8 cellular contexts compared by ENCODE assay signal in the genomic region with DNA sequence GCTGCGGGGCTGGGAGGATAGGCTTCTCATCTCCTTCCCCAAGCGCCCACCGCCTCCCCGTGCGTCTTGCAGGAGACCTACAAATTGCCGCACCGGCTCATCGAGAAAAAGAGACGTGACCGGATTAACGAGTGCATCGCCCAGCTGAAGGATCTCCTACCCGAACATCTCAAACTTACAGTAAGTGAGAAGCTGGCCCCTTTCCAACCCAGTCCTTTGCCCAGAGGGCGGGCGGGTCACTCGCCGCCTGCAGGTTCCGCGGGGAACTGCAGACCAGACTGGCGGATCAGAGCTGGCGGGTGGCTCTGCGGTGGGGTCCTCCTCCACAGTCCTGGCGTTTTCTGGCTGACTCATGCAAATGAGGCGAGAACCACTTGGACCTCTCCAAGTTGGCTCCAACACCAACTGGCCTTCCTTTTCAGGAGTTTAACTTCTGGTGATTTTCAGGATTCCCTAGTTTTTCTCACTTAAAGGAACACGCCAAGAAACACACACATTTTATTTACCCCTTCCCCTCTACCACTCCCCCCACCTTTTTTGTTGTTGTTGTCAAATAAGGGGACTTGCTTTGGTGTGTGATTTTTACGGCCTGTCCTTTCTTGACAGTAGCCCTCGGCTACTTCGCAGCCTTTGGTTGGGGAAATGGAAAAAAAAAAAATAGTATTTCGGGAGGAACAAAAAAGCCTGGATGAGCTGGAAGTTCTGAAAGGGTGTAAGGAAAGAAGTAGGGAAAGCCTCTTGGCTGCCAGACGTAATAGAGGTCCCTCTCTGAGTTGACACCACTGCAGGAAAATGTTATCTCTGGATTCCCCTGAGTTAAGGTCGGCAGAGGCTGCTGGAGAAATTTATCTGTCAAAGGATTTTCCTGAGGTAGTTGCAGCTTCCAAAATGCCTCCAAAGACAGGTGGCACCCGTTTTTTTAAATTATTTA. TPM values are rescaled to one million over a fixed set of nuclear protein-coding genes. Genes with fewer than 3 reads are reported as not detected.
DNase-seq lines count a peak whose midpoint lies in the region; ATAC-seq and TF ChIP-seq lines count a peak whose summit lies in the region.

No MANE protein-coding gene starts in this region.

- H3K9me3 ChIP-seq in SJSA1 (replicated peaks) (no peaks in the 10 kb centered on the region), neuronal stem cell (replicated peaks in 1 of 2; ENCODE audit: control insufficient read depth in 2 of 2, insufficient read depth in 1 of 2, low read depth in 1 of 2, low read length in 2 of 2) (no peaks in the 10 kb centered on the region)

- no peak overlapping the region for H2BK15ac ChIP-seq in neuronal stem cell (ENCODE audit: low read length)

- H2AFZ ChIP-seq in ACC112 (ENCODE audit: low read length, unreplicated experiment) = no peak overlapping the region
- H2AFZ ChIP-seq in neuronal stem cell (ENCODE audit: low read length) = peak overlapping the region; percentile 93

- no peak overlapping the region for H4K91ac ChIP-seq in neuronal stem cell (ENCODE audit: low read depth, low read length, poor library complexity)

- WGBS in neuronal stem cell (ENCODE audit: extremely low coverage in 2 of 2, insufficient read length in 2 of 2, insufficient replicate concordance in 1 of 2), 2 donors = no CpG with 5 or more reads among the region's 32 CpGs

- peak overlapping the region; percentile 44 for H3K23ac ChIP-seq in neuronal stem cell (ENCODE audit: low read depth, low read length, poor library complexity)

- H3K27me3 ChIP-seq in ACC112 (ENCODE audit: insufficient read depth, low read length) (no peaks in the 10 kb centered on the region), SJSA1 (replicated peaks) (no peaks in the 10 kb centered on the region), neuronal stem cell (ENCODE audit: control insufficient read depth in 3 of 3, insufficient read depth in 3 of 3, low read depth in 1 of 3, low read length in 3 of 3) (peaks cover 21 to 57% (median 51%) of the 10 kb centered on the region in 3 experiments)

- H3K36me3 ChIP-seq in ACC112 (ENCODE audit: insufficient read depth, low read length) (peaks cover 25% of the 10 kb centered on the region), SJSA1 (peaks cover 52% of the 10 kb centered on the region), neuronal stem cell (replicated peaks in 1 of 2; ENCODE audit: control insufficient read depth in 2 of 2, insufficient read depth in 2 of 2, low read length in 2 of 2) (no peaks in the 10 kb centered on the region)

- H4K8ac ChIP-seq in neuronal stem cell (ENCODE audit: low read depth, low read length) = no peak overlapping the region

- H3K14ac ChIP-seq in neuronal stem cell (ENCODE audit: low read length) = no peak overlapping the region

- no peak overlapping the region for H3K4ac ChIP-seq in neuronal stem cell (ENCODE audit: low read length)

- peak overlapping the region; percentile 13 for H3K18ac ChIP-seq in neuronal stem cell (ENCODE audit: low read length)

- H3K4me1 ChIP-seq in ACC112 (ENCODE audit: control insufficient read depth, insufficient read depth, low read length, unreplicated experiment) (peaks cover 37% of the 10 kb centered on the region), SJSA1 (replicated peaks) (peaks cover 73% of the 10 kb centered on the region), neuronal stem cell (ENCODE audit: control insufficient read depth in 2 of 2, insufficient read depth in 1 of 2, low read depth in 1 of 2, low read length in 2 of 2) (peaks cover 10 to 24% of the 10 kb centered on the region in 2 donors)

- peaks cover 52% of the 10 kb centered on the region for H3K79me2 ChIP-seq in ACC112 (ENCODE audit: control insufficient read depth, insufficient read depth, low read length, unreplicated experiment)

- no peak overlapping the region for H2BK5ac ChIP-seq in neuronal stem cell (ENCODE audit: low read length)

- DNase-seq in SJSA1 (ENCODE audit: low read depth in 1 of 2, low spot score in 2 of 2) = peak; percentile 92 to 95
- DNase-seq in activated naive CD4-positive, alpha-beta T cell treated with Interleukin-2 at 50 U/mL for 16 hours = peak; percentile 93
- peak; percentile 80 for DNase-seq in foreskin melanocyte
- peak; percentile 59 for DNase-seq in neuronal stem cell (ENCODE audit: low spot score)
- peak; percentile 87 for DNase-seq in stromal cell of bone marrow (ENCODE audit: low read depth)

- H2AK5ac ChIP-seq in neuronal stem cell (ENCODE audit: low read depth, low read length) = no peak overlapping the region

- no peak overlapping the region for H3K9ac ChIP-seq in neuronal stem cell (ENCODE audit: low read depth, low read length, poor library complexity)

- H3K79me1 ChIP-seq in neuronal stem cell (ENCODE audit: low read depth, low read length) = peaks cover 2% of the 10 kb centered on the region

- H2BK120ac ChIP-seq in neuronal stem cell (ENCODE audit: low read depth, low read length) = no peak overlapping the region

- peak overlapping the region; percentile 98 for H3K4me2 ChIP-seq in neuronal stem cell (ENCODE audit: insufficient read depth, low read length, poor library complexity, severe bottlenecking)

- TF ChIP-seq EP300 in Ishikawa (IDR thresholded peaks at IDR 0.05; ENCODE audit: borderline replicate concordance) = no peak

- TF ChIP-seq RAD21 in Ishikawa (IDR thresholded peaks at IDR 0.05; ENCODE audit: low read depth) = peak; percentile 49

- no peak overlapping the region for H2BK12ac ChIP-seq in neuronal stem cell (ENCODE audit: low read length)

- peak; percentile 18 for ATAC-seq in GM18867 (IDR thresholded peaks at IDR 0.05; ENCODE audit: unreplicated experiment)

- peak overlapping the region; percentile 92 for H3K4me3 ChIP-seq in ACC112 (ENCODE audit: low read depth, low read length)
- H3K4me3 ChIP-seq in SJSA1 = peak overlapping the region; percentile 79
- peak overlapping the region; percentile 47 to 75 for H3K4me3 ChIP-seq in neuronal stem cell (ENCODE audit: low read length in 2 of 2)

- peak overlapping the region; percentile 96 for H3K27ac ChIP-seq in ACC112 (ENCODE audit: low read depth, low read length)
- peak overlapping the region; percentile 79 for H3K27ac ChIP-seq in SJSA1
- H3K27ac ChIP-seq in neuronal stem cell (replicated peaks; ENCODE audit: low read length) = no peak overlapping the region

TF ChIP-seq in Ishikawa, 13 proteins besides CTCF, POLR2A, EP300 and RAD21:
- TF ChIP-seq NFIC (IDR thresholded peaks at IDR 0.05) = peak; percentile 83
- TF ChIP-seq, protein P1, sequence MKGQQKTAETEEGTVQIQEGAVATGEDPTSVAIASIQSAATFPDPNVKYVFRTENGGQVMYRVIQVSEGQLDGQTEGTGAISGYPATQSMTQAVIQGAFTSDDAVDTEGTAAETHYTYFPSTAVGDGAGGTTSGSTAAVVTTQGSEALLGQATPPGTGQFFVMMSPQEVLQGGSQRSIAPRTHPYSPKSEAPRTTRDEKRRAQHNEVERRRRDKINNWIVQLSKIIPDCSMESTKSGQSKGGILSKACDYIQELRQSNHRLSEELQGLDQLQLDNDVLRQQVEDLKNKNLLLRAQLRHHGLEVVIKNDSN (IDR thresholded peaks at IDR 0.05) = no peak
- TF ChIP-seq TAF1 (IDR thresholded peaks at IDR 0.05; ENCODE audit: low read depth) = 0 out of 2 replicates have a peak, but pooled peaks have one; percentile 25
TF ChIP-seq in Ishikawa: peak in this region for 2.

RNA-seq across cellular contexts. Expression of a gene that starts 1.3 kb away (rescaled TPM):
- total RNA-seq in SJSA1 (2014; rRNA removed; shearing (Covaris generic)) = 6.3 and 8.4 TPM in 2 replicates
- 0.20 TPM for polyA plus RNA-seq in neuronal stem cell (2013, experiment 1 of 2)
- 0.22 TPM for polyA plus RNA-seq in neuronal stem cell (2013, experiment 2 of 2)
